21 cellular contexts compared by ENCODE assay signal in the genomic region with DNA sequence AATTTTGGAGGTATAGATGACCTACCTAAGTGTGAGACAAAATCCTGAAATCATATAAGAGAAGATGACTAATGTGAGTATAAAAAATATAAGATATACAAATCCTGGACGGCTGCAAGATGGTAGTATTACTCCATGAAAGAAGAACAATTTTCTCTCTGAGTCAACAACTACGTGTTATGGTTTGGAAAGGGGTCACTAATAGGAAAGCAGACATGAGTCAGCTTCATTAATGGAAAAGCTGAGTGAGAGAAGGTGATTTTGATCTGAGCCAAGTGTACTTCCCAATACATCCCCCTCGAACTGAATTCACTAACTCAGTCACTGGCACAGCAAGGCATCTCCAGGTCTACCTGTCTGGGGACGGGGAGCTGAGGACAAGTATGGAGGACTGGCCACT. TPM values are rescaled to one million over a fixed set of nuclear protein-coding genes. Genes with fewer than 3 reads are reported as not detected.
DNase-seq lines count a peak whose midpoint lies in the region; ATAC-seq and TF ChIP-seq lines count a peak whose summit lies in the region.
"Had no signal": no experiment of that assay in that cellular context is flagged by ENCODE, and none has a peak within 500 bp of the region (broad histone marks: within the 10 kb centered on the region; RNA-seq: fewer than 3 reads in every experiment).

No MANE protein-coding gene starts in this region.

- no peak for ATAC-seq in stimulated activated memory B cell treated with anti-CD40 and anti-IgM and Interleukin-4, amounts not matched to agents 10 μg/mL and 1 μg/mL and 100 μg/mL, for 72 hours
- ATAC-seq: activated CD4-positive, CD25-positive, alpha-beta regulatory T cell treated with anti-CD3 and anti-CD28 coated beads, Interleukin-2, amount 50 U/mL, for 24 hours; activated CD8-positive, alpha-beta T cell treated with anti-CD3 and anti-CD28 coated beads, Interleukin-2, amount 10 ng/mL, durations not matched to agents 7 days and 5 days; lower lobe of right lung; Panc1; right cardiac atrium; stimulated activated naive B cell treated with anti-CD40 and anti-IgM and Interleukin-4, amounts not matched to agents 10 μg/mL and 1 μg/mL and 100 μg/mL, for 72 hours had no signal

- H3K79me2 ChIP-seq in GM23248 (ENCODE audit: insufficient read depth), result no peaks in the 10 kb centered on the region

- in situ Hi-C loops in GM23248 (cut with MboI), result no loop called here

- peak; percentile 73 for DNase-seq in GM23248
- peak; percentile 41 for DNase-seq in OCI-M1 (lab: John Stamatoyannopoulos, UW)
- peak; percentile 51 for DNase-seq in choroid plexus epithelial cell (ENCODE audit: low read depth)
- DNase-seq in lung microvascular endothelial cell (ENCODE audit: low read depth in 2 of 2), result peak; percentile 31 to 57
- no peak for DNase-seq in islet precursor cell
- no peak for DNase-seq in mesothelial cell of epicardium (ENCODE audit: low spot score in 2 of 2, unreplicated experiment in 2 of 2)
- DNase-seq: activated CD8-positive, alpha-beta T cell treated with anti-CD3 and anti-CD28 coated beads, Interleukin-2, amount 10 ng/mL, durations not matched to agents 7 days and 5 days; lower lobe of right lung; NCI-H226; occipital lobe; right cardiac atrium; SK-N-SH; stimulated activated CD4-positive, alpha-beta T cell treated with anti-CD3 and anti-CD28 coated beads, Interleukin-15, amount 100 ng/mL, for 24 hours; stimulated activated naive B cell treated with anti-CD40 and anti-IgM and Interleukin-4, amounts not matched to agents 10 μg/mL and 1 μg/mL and 100 μg/mL, for 72 hours; T-helper 9 cell had no signal

- H3K9ac ChIP-seq in GM23248, result no peak overlapping the region
- H3K9ac ChIP-seq: SK-N-SH had no signal

- no peak overlapping the region for H3K4me3 ChIP-seq in GM23248
- H3K4me3 ChIP-seq in choroid plexus epithelial cell (ENCODE audit: low read depth, low read length), result no peak overlapping the region
- H3K4me3 ChIP-seq: lower lobe of right lung had no signal

- H3K9me2 ChIP-seq in GM23248 (ENCODE audit: insufficient read depth), result no peaks in the 10 kb centered on the region
- H3K9me2 ChIP-seq: SK-N-SH had no signal

- H3K4me1 Mint-ChIP-seq in mesothelial cell of epicardium, result peaks cover 6% of the 10 kb centered on the region
- peaks cover 9% of the 10 kb centered on the region for H3K4me1 Mint-ChIP-seq in stimulated activated memory B cell treated with anti-CD40 and anti-IgM and Interleukin-4, amounts not matched to agents 10 μg/mL and 1 μg/mL and 100 μg/mL, for 72 hours

- no peaks in the 10 kb centered on the region for H3K9me3 ChIP-seq in GM23248 (ENCODE audit: low read depth)
- H3K9me3 ChIP-seq: lower lobe of right lung, SK-N-SH had no signal

- no peaks in the 10 kb centered on the region for H3K36me3 Mint-ChIP-seq in mesothelial cell of epicardium
- H3K36me3 Mint-ChIP-seq in stimulated activated memory B cell treated with anti-CD40 and anti-IgM and Interleukin-4, amounts not matched to agents 10 μg/mL and 1 μg/mL and 100 μg/mL, for 72 hours, result no peaks in the 10 kb centered on the region
- H3K36me3 Mint-ChIP-seq: activated naive CD8-positive, alpha-beta T cell; brain; stimulated activated naive B cell treated with anti-CD40 and anti-IgM and Interleukin-4, amounts not matched to agents 10 μg/mL and 1 μg/mL and 100 μg/mL, for 72 hours had no signal

- no peaks in the 10 kb centered on the region for H4K20me1 ChIP-seq in GM23248 (ENCODE audit: insufficient read depth)

- H3K4me3 Mint-ChIP-seq in mesothelial cell of epicardium, result no peak overlapping the region
- no peak overlapping the region for H3K4me3 Mint-ChIP-seq in stimulated activated memory B cell treated with anti-CD40 and anti-IgM and Interleukin-4, amounts not matched to agents 10 μg/mL and 1 μg/mL and 100 μg/mL, for 72 hours
- H3K4me3 Mint-ChIP-seq: activated CD8-positive, alpha-beta T cell treated with anti-CD3 and anti-CD28 coated beads, Interleukin-2, amount 10 ng/mL, durations not matched to agents 7 days and 5 days; activated naive CD8-positive, alpha-beta T cell; brain; dendritic cell treated with granulocyte-macrophage colony-stimulating factor and Interleukin-4, amounts not matched to agents 40 ng/mL and 50 ng/mL, for 4 days; stimulated activated naive B cell treated with anti-CD40 and anti-IgM and Interleukin-4, amounts not matched to agents 10 μg/mL and 1 μg/mL and 100 μg/mL, for 72 hours had no signal

- no peaks in the 10 kb centered on the region for H3K9me3 Mint-ChIP-seq in mesothelial cell of epicardium
- H3K9me3 Mint-ChIP-seq in stimulated activated memory B cell treated with anti-CD40 and anti-IgM and Interleukin-4, amounts not matched to agents 10 μg/mL and 1 μg/mL and 100 μg/mL, for 72 hours, result no peaks in the 10 kb centered on the region
- H3K9me3 Mint-ChIP-seq: dendritic cell treated with granulocyte-macrophage colony-stimulating factor and Interleukin-4, amounts not matched to agents 40 ng/mL and 50 ng/mL, for 4 days; stimulated activated naive B cell treated with anti-CD40 and anti-IgM and Interleukin-4, amounts not matched to agents 10 μg/mL and 1 μg/mL and 100 μg/mL, for 72 hours had no signal

- no peaks in the 10 kb centered on the region for H3K36me3 ChIP-seq in GM23248 (ENCODE audit: low read depth)
- H3K36me3 ChIP-seq: lower lobe of right lung had no signal

- no peaks in the 10 kb centered on the region for H3K27me3 Mint-ChIP-seq in mesothelial cell of epicardium (ENCODE audit: low read depth)
- no peaks in the 10 kb centered on the region for H3K27me3 Mint-ChIP-seq in stimulated activated memory B cell treated with anti-CD40 and anti-IgM and Interleukin-4, amounts not matched to agents 10 μg/mL and 1 μg/mL and 100 μg/mL, for 72 hours
- H3K27me3 Mint-ChIP-seq: activated naive CD8-positive, alpha-beta T cell; dendritic cell treated with granulocyte-macrophage colony-stimulating factor and Interleukin-4, amounts not matched to agents 40 ng/mL and 50 ng/mL, for 4 days; stimulated activated naive B cell treated with anti-CD40 and anti-IgM and Interleukin-4, amounts not matched to agents 10 μg/mL and 1 μg/mL and 100 μg/mL, for 72 hours had no signal

- H3K27ac ChIP-seq in GM23248, result peak overlapping the region; percentile 11; the same call in 1 of the 2 replicates
- H3K27ac ChIP-seq: lower lobe of right lung had no signal

- no peak overlapping the region for H3K4me2 ChIP-seq in GM23248 (ENCODE audit: unreplicated experiment)
- H3K4me2 ChIP-seq: SK-N-SH had no signal

- TF ChIP-seq CTCF in choroid plexus epithelial cell (conservative IDR thresholded peaks at IDR 0.05; ENCODE audit: low read depth, low read length) (no peak), mesothelial cell of epicardium (IDR thresholded peaks at IDR 0.05; ENCODE audit: unreplicated experiment) (no peak)

- peaks cover 11% of the 10 kb centered on the region for H3K4me1 ChIP-seq in GM23248 (ENCODE audit: insufficient read depth)

- no peak overlapping the region for H3K27ac Mint-ChIP-seq in mesothelial cell of epicardium
- H3K27ac Mint-ChIP-seq in stimulated activated memory B cell treated with anti-CD40 and anti-IgM and Interleukin-4, amounts not matched to agents 10 μg/mL and 1 μg/mL and 100 μg/mL, for 72 hours, result no peak overlapping the region
- H3K27ac Mint-ChIP-seq: activated CD8-positive, alpha-beta T cell treated with anti-CD3 and anti-CD28 coated beads, Interleukin-2, amount 10 ng/mL, durations not matched to agents 7 days and 5 days; activated naive CD8-positive, alpha-beta T cell; dendritic cell treated with granulocyte-macrophage colony-stimulating factor and Interleukin-4, amounts not matched to agents 40 ng/mL and 50 ng/mL, for 4 days; stimulated activated naive B cell treated with anti-CD40 and anti-IgM and Interleukin-4, amounts not matched to agents 10 μg/mL and 1 μg/mL and 100 μg/mL, for 72 hours had no signal

- H3K27me3 ChIP-seq in GM23248 (replicated peaks; ENCODE audit: insufficient read depth), result no peaks in the 10 kb centered on the region

- 48 to 51% methylated on average over 4 of the region's 4 CpGs for WGBS in GM23248 (ENCODE audit: low coverage in 1 of 2, low lambda C conversion rate in 2 of 2, missing lambda C conversion rate in 2 of 2), 2 experiments

- peaks cover 14% of the 10 kb centered on the region for H3F3A ChIP-seq in GM23248 (ENCODE audit: insufficient read depth)

- H2AFZ ChIP-seq in GM23248, result no peak overlapping the region

RNA-seq across cellular contexts. Expression of a gene that starts 20.1 kb away (rescaled TPM):
- 11.6 and 19.8 TPM in 2 replicates for total RNA-seq in GM23248 (2014; rRNA removed; shearing (Covaris generic))
- 3.6 TPM in 2 replicates for polyA plus RNA-seq in GM23248 (2016; fragmentation: Nextera tagmentation; extraction: Ambion mirVana)
- 8.3 and 9.3 TPM in 2 replicates for total RNA-seq in lung microvascular endothelial cell
- total RNA-seq in mesothelial cell of epicardium, result 28.1 to 32.0 TPM (median 29.1 TPM) in 3 replicates

RNA-seq across cellular contexts. Expression of a gene that starts 20.7 kb away (rescaled TPM):
- total RNA-seq in GM23248 (2014; rRNA removed; shearing (Covaris generic)), result under 0.01 TPM in 1 of 2 replicates, not detected in the other
- polyA plus RNA-seq in GM23248 (2016; fragmentation: Nextera tagmentation; extraction: Ambion mirVana), result 0.15 and 0.24 TPM in 2 replicates
- total RNA-seq in lung microvascular endothelial cell, result under 0.01 TPM in 2 replicates
- 0.20 to 0.83 TPM (median 0.22 TPM) in 3 replicates for total RNA-seq in mesothelial cell of epicardium

Comparison
In these comparisons a context has a peak if more than half of its experiments do, and no peak if none do; other contexts are left out.
1. DNase-seq: peak in GM23248 (single experiment), OCI-M1 (single experiment), choroid plexus epithelial cell (single experiment) and lung microvascular endothelial cell (2 of 2); none in islet precursor cell (single experiment) and mesothelial cell of epicardium (0 of 2).